Comparison of ENCODE assay signal across 13 cellular contexts in the genomic region with DNA sequence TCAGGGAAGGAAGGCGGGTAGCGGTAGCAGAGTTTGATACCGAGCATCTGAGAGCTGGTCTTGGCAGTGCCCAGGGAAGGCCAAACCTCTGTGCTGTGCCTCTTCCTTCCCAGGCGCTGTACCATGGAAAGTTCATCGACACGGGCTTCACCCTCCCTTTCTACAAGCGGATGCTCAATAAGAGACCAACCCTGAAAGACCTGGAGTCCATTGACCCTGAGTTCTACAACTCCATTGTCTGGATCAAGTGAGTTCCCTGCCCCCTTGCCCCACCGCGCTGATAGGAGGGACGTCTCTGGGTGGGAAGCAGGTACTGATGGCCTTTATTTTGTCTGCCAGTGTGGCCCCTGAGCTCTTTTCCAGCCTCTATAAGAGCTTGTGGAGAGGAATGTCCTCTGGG. TPM values are rescaled to one million over a fixed set of nuclear protein-coding genes. Genes with fewer than 3 reads are reported as not detected.
"Had no signal": no experiment of that assay in that cellular context is flagged by ENCODE, and none has a peak within 500 bp of the region (broad histone marks: within the 10 kb centered on the region; RNA-seq: fewer than 3 reads in every experiment).

No MANE protein-coding gene starts in this region.

- H3K9me3 ChIP-seq: esophagus squamous epithelium, gastroesophageal sphincter, left lung, lower lobe of right lung, transverse colon had no signal

- DNase-seq: effector memory CD8-positive, alpha-beta T cell; esophagus squamous epithelium; foreskin fibroblast; immature natural killer cell; left lung; midbrain; naive B cell; small intestine; stimulated activated CD4-positive, alpha-beta T cell treated with anti-CD3 and anti-CD28 coated beads, Interleukin-2, amount 100 ng/mL, for 48 hours; stimulated activated naive CD4-positive, alpha-beta T cell treated with Interleukin-2 at 50 U/mL for 16 hours; transverse colon had no signal

- H3K4me1 ChIP-seq: esophagus squamous epithelium, gastroesophageal sphincter, left lung, lower lobe of right lung, transverse colon had no signal

- H3K27ac ChIP-seq: esophagus squamous epithelium, gastroesophageal sphincter, left lung, lower lobe of right lung, transverse colon had no signal

- H3K27me3 ChIP-seq: esophagus squamous epithelium, gastroesophageal sphincter, left lung, transverse colon had no signal

- H3K4me3 ChIP-seq: esophagus squamous epithelium, gastroesophageal sphincter, left lung, lower lobe of right lung, transverse colon had no signal

RNA-seq across cellular contexts. Expression of gene CLEC18A, which starts 15.4 kb away (rescaled TPM):
- polyA plus RNA-seq: immature natural killer cell had no signal
